ENCODE assay signal across 1 cellular context in the genomic region with DNA sequence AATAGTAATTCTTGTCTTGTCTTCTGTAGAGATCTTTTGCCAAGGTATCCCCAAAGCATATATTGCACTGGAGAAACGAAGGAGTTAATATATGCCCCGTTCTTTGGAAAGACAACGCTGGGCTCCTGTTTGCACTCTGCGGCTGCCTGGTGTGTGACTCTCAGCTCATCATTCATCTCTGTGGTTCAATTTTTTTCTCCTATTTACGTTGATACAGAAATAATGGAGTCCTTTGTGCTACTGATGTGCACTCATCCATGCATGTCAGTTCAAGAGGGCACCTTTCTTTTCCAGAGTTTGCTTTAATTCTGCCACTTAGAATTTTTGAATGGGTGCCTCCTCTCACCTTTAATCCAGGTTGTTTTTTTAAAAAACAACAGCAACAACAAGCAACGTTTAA.
TF ChIP-seq lines count a peak whose summit lies in the region.

No MANE protein-coding gene starts in this region.

TF ChIP-seq in HepG2, 621 proteins besides CTCF, POLR2A, EP300 and RAD21:
- TF ChIP-seq, protein P1, sequence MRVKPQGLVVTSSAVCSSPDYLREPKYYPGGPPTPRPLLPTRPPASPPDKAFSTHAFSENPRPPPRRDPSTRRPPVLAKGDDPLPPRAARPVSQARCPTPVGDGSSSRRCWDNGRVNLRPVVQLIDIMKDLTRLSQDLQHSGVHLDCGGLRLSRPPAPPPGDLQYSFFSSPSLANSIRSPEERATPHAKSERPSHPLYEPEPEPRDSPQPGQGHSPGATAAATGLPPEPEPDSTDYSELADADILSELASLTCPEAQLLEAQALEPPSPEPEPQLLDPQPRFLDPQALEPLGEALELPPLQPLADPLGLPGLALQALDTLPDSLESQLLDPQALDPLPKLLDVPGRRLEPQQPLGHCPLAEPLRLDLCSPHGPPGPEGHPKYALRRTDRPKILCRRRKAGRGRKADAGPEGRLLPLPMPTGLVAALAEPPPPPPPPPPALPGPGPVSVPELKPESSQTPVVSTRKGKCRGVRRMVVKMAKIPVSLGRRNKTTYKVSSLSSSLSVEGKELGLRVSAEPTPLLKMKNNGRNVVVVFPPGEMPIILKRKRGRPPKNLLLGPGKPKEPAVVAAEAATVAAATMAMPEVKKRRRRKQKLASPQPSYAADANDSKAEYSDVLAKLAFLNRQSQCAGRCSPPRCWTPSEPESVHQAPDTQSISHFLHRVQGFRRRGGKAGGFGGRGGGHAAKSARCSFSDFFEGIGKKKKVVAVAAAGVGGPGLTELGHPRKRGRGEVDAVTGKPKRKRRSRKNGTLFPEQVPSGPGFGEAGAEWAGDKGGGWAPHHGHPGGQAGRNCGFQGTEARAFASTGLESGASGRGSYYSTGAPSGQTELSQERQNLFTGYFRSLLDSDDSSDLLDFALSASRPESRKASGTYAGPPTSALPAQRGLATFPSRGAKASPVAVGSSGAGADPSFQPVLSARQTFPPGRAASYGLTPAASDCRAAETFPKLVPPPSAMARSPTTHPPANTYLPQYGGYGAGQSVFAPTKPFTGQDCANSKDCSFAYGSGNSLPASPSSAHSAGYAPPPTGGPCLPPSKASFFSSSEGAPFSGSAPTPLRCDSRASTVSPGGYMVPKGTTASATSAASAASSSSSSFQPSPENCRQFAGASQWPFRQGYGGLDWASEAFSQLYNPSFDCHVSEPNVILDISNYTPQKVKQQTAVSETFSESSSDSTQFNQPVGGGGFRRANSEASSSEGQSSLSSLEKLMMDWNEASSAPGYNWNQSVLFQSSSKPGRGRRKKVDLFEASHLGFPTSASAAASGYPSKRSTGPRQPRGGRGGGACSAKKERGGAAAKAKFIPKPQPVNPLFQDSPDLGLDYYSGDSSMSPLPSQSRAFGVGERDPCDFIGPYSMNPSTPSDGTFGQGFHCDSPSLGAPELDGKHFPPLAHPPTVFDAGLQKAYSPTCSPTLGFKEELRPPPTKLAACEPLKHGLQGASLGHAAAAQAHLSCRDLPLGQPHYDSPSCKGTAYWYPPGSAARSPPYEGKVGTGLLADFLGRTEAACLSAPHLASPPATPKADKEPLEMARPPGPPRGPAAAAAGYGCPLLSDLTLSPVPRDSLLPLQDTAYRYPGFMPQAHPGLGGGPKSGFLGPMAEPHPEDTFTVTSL (CRISPR knock-in tag; IDR thresholded peaks at IDR 0.05; ENCODE audit: borderline replicate concordance) = no peak
- TF ChIP-seq MEIS2 (CRISPR knock-in tag; IDR thresholded peaks at IDR 0.05) = no peak
- no peak for TF ChIP-seq ZNF724P (CRISPR knock-in tag; IDR thresholded peaks at IDR 0.05; ENCODE audit: borderline replicate concordance)
- TF ChIP-seq, protein P2, sequence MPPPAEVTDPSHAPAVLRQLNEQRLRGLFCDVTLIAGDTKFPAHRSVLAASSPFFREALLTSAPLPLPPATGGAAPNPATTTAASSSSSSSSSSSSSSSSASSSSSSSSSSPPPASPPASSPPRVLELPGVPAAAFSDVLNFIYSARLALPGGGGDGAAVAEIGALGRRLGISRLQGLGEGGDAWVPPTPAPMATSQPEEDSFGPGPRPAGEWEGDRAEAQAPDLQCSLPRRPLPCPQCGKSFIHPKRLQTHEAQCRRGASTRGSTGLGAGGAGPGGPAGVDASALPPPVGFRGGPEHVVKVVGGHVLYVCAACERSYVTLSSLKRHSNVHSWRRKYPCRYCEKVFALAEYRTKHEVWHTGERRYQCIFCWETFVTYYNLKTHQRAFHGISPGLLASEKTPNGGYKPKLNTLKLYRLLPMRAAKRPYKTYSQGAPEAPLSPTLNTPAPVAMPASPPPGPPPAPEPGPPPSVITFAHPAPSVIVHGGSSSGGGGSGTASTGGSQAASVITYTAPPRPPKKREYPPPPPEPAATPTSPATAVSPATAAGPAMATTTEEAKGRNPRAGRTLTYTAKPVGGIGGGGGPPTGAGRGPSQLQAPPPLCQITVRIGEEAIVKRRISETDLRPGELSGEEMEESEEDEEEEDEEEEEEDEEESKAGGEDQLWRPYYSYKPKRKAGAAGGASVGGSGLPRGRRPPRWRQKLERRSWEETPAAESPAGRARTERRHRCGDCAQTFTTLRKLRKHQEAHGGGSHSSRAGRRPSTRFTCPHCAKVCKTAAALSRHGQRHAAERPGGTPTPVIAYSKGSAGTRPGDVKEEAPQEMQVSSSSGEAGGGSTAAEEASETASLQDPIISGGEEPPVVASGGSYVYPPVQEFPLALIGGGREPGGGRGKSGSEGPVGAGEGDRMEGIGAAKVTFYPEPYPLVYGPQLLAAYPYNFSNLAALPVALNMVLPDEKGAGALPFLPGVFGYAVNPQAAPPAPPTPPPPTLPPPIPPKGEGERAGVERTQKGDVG (CRISPR knock-in tag; IDR thresholded peaks at IDR 0.05; ENCODE audit: borderline replicate concordance) = no peak
- TF ChIP-seq ZNF749 (CRISPR knock-in tag; IDR thresholded peaks at IDR 0.05; ENCODE audit: borderline replicate concordance) = no peak
- TF ChIP-seq SRSF1 (optimal IDR thresholded peaks at IDR 0.05; ENCODE audit: low read depth, low read length) = no peak
- no peak for TF ChIP-seq KDM5B (CRISPR knock-in tag; IDR thresholded peaks at IDR 0.05; ENCODE audit: borderline replicate concordance)
- no peak for TF ChIP-seq ZNF720 (CRISPR knock-in tag; IDR thresholded peaks at IDR 0.05)
- TF ChIP-seq STAT5B (CRISPR knock-in tag; IDR thresholded peaks at IDR 0.05) = no peak
- TF ChIP-seq KLF11 (CRISPR knock-in tag; IDR thresholded peaks at IDR 0.05) = no peak
- TF ChIP-seq XRCC5 (optimal IDR thresholded peaks at IDR 0.05; ENCODE audit: low read length) = no peak
- TF ChIP-seq ZFAT (CRISPR knock-in tag; conservative IDR thresholded peaks at IDR 0.05) = no peak
- no peak for TF ChIP-seq ZBTB21 (CRISPR knock-in tag; IDR thresholded peaks at IDR 0.05)
- TF ChIP-seq TEAD3 (CRISPR knock-in tag; optimal IDR thresholded peaks at IDR 0.05; ENCODE audit: borderline replicate concordance) = no peak
- no peak for TF ChIP-seq SALL1 (CRISPR knock-in tag; IDR thresholded peaks at IDR 0.05)
- no peak for TF ChIP-seq ZNF260 (CRISPR knock-in tag; IDR thresholded peaks at IDR 0.05; ENCODE audit: borderline replicate concordance, low read depth)
TF ChIP-seq in HepG2: peak in this region for 0.
